9 cellular contexts compared by ENCODE assay signal in the genomic region with DNA sequence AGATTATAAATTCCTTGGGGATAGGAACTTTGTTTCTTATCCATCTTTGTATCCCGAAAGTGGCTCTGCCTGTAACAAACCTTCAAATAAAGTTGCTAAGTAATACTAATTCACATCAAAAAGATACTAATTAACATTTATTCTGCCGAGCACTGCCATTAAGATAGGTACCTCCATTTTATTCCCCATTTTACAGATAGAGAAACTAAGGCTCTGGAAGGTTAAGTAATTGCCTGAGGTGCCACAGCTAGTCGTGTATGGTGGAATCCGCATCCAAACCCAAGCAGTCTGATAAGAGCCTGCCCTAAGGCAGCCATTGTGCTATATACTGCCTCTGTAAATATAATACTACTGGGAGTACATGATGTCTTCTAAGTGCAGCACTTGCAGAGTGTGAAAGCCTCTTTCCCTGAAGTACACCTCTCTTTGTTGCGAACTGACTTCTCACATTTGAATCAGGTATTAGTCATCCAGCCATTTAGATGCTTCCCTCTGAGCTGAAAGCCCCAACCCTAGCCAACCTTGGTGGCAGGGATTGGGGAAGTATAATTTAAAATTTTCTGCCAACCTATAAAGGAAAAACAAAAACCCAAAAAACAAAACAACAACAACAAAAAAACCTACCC.
DNase-seq lines count a peak whose midpoint lies in the region; ATAC-seq, FAIRE-seq and TF ChIP-seq lines count a peak whose summit lies in the region.
"Had no signal": no experiment of that assay in that cellular context is flagged by ENCODE, and none has a peak within 500 bp of the region (broad histone marks: within the 10 kb centered on the region; RNA-seq: fewer than 3 reads in every experiment).

No MANE protein-coding gene starts in this region.

- H3K4me2 ChIP-seq in SK-N-SH = no peak overlapping the region

- H4K20me1 ChIP-seq in SK-N-SH (ENCODE audit: insufficient read depth) = no peaks in the 10 kb centered on the region

- H3K36me3 ChIP-seq in SK-N-SH (replicated peaks in 1 of 2; ENCODE audit: control insufficient read depth in 1 of 2, insufficient read depth in 2 of 2, low read length in 1 of 2) (no peaks in the 10 kb centered on the region), esophagus (ENCODE audit: control insufficient read depth in 2 of 2, insufficient read depth in 2 of 2, low read length in 1 of 2) (no peaks in the 10 kb centered on the region), stomach (no peaks in the 10 kb centered on the region), heart right ventricle (no peaks in the 10 kb centered on the region)

- peaks cover 23% of the 10 kb centered on the region for H3F3A ChIP-seq in SK-N-SH (replicated peaks; ENCODE audit: insufficient read depth)

- peaks cover 21 to 40% of the 10 kb centered on the region in 2 experiments for H3K4me1 ChIP-seq in SK-N-SH (ENCODE audit: control insufficient read depth in 1 of 2, insufficient read depth in 2 of 2, low read depth in 1 of 2, low read length in 1 of 2)
- H3K4me1 ChIP-seq in esophagus (ENCODE audit: control insufficient read depth in 2 of 2, insufficient read depth in 2 of 2, low read length in 1 of 2) = no peaks in the 10 kb centered on the region
- peaks cover 17 to 45% (median 30%) of the 10 kb centered on the region in 4 donors for H3K4me1 ChIP-seq in stomach
- H3K4me1 ChIP-seq in heart right ventricle = peaks cover 0 to 32% (median 13%) of the 10 kb centered on the region in 9 donors

- DNase-seq in SK-N-SH (no peak), RCC 7860 (ENCODE audit: low spot score) (peak; percentile 39), stomach (no peak), heart right ventricle (no peak)
- no peak for DNase-seq in central memory CD4-positive, alpha-beta T cell
- DNase-seq: stimulated activated CD4-positive, alpha-beta T cell treated with anti-CD3 and anti-CD28 coated beads, Interleukin-4, amount 100 ng/mL, for 4 hours had no signal

- peak overlapping the region; percentile 74; the same call in 1 of the 2 replicates for H2AFZ ChIP-seq in SK-N-SH (ENCODE audit: low read depth)

- H3K27ac ChIP-seq in SK-N-SH (ENCODE audit: low read depth in 2 of 2, low read length in 1 of 2) (peak overlapping the region; percentile 76 to 78; a peak in 2 of 4 replicates), esophagus (ENCODE audit: low read depth in 2 of 2, low read length in 1 of 2) (peak overlapping the region; percentile 66 to 91), stomach (peak overlapping the region; percentile 81 to 90 (median 85)), heart right ventricle (peak overlapping the region in 1 of 10 donors; percentile 82)

- no peak for TF ChIP-seq RAD21 in SK-N-SH (IDR thresholded peaks at IDR 0.05; ENCODE audit: low read length)

- 85% methylated on average over 5 of the region's 5 CpGs for WGBS in SK-N-SH (ENCODE audit: low lambda C conversion rate)
- WGBS in esophagus, 2 donors = 66 to 74% methylated on average over 5 of the region's 5 CpGs
- WGBS in stomach, 5 donors = 70 to 79% (median 73%) methylated on average over 5 of the region's 5 CpGs
- 90 to 91% methylated on average over 5 of the region's 5 CpGs for whole genome bisulfite sequencing in heart right ventricle, 2 donors

- no peak for TF ChIP-seq EP300 in SK-N-SH (IDR thresholded peaks at IDR 0.05; ENCODE audit: borderline replicate concordance in 1 of 2, low read depth in 1 of 2, low read length in 1 of 2)
- no peak for TF ChIP-seq EP300 in stomach (IDR thresholded peaks at IDR 0.05)

- no peak overlapping the region for H3K9ac ChIP-seq in SK-N-SH

- no peak for ATAC-seq in SK-N-SH treated with all-trans-retinoic acid at 6 μM for 48 hours
- no peak for ATAC-seq in GM18517 (IDR thresholded peaks at IDR 0.05; ENCODE audit: unreplicated experiment)
- no peak for ATAC-seq in heart right ventricle

- TF ChIP-seq POLR2A in stomach (IDR thresholded peaks at IDR 0.05) = no peak

- TF ChIP-seq CTCF in SK-N-SH (IDR thresholded peaks at IDR 0.05) (no peak), stomach (IDR thresholded peaks at IDR 0.05) (no peak), heart right ventricle (IDR thresholded peaks at IDR 0.05) (no peak)

- no peaks in the 10 kb centered on the region for H3K79me2 ChIP-seq in SK-N-SH (ENCODE audit: insufficient read depth)

- CTCF ChIA-PET in SK-N-SH (lab: Yijun Ruan, JAX) = interaction anchor here (1.3 to 5.0 kb wide), 3 partner anchors 9 to 96 kb away, joined by 5 to 41 read pairs (median 7); no protein-coding TSS in a partner anchor

- H3K4me3 ChIP-seq in SK-N-SH (ENCODE audit: low read depth in 2 of 2, low read length in 1 of 2) = no peak overlapping the region
- H3K4me3 ChIP-seq in esophagus (ENCODE audit: low read depth in 1 of 2, low read length in 2 of 2) = no peak overlapping the region
- no peak overlapping the region for H3K4me3 ChIP-seq in stomach
- no peak overlapping the region for H3K4me3 ChIP-seq in heart right ventricle

- peak; percentile 66 for FAIRE-seq in RCC 7860 (lab: Jason Lieb, UNC)

- H3K9me3 ChIP-seq in SK-N-SH = no peaks in the 10 kb centered on the region
- no peaks in the 10 kb centered on the region for H3K9me3 ChIP-seq in esophagus (ENCODE audit: control insufficient read depth in 2 of 2, insufficient read depth in 1 of 2, low read depth in 1 of 2, low read length in 1 of 2)
- H3K9me3 ChIP-seq in stomach = no peaks in the 10 kb centered on the region
- no peaks in the 10 kb centered on the region for H3K9me3 ChIP-seq in heart right ventricle

- no peaks in the 10 kb centered on the region for H3K9me2 ChIP-seq in SK-N-SH

- POLR2A ChIA-PET in SK-N-SH (lab: Yijun Ruan, JAX) = interaction anchor here (0.7 to 3.1 kb wide), 7 partner anchors 10 to 78 kb away, joined by 3 to 27 read pairs (median 6); partner anchors contain the start of gene CHD2

- no peaks in the 10 kb centered on the region for H3K27me3 ChIP-seq in SK-N-SH (ENCODE audit: insufficient read depth)
- H3K27me3 ChIP-seq in esophagus (ENCODE audit: control insufficient read depth in 1 of 2, insufficient read depth in 2 of 2, low read length in 2 of 2) = no peaks in the 10 kb centered on the region
- no peaks in the 10 kb centered on the region for H3K27me3 ChIP-seq in stomach
- no peaks in the 10 kb centered on the region for H3K27me3 ChIP-seq in heart right ventricle

- intact Hi-C loops in stomach (cut with DNase I; ENCODE audit: low total_unique reads) = no loop called here
- intact Hi-C loops in heart right ventricle (cut with DNase I) = loop anchor here in 1 of 10 donors (1.0 kb wide), 1 partner anchor 9 kb away; no protein-coding TSS in a partner anchor

TF ChIP-seq in SK-N-SH, 30 proteins besides CTCF, POLR2A, EP300 and RAD21:
- TF ChIP-seq RCOR1 (IDR thresholded peaks at IDR 0.05; ENCODE audit: low read length) (no peak), NFIC (IDR thresholded peaks at IDR 0.05; ENCODE audit: borderline replicate concordance) (no peak), FOSL2 (IDR thresholded peaks at IDR 0.05; ENCODE audit: borderline replicate concordance, low read depth) (peak; percentile 33; the same call in 1 of the 2 replicates)
- TF ChIP-seq, protein P1, sequence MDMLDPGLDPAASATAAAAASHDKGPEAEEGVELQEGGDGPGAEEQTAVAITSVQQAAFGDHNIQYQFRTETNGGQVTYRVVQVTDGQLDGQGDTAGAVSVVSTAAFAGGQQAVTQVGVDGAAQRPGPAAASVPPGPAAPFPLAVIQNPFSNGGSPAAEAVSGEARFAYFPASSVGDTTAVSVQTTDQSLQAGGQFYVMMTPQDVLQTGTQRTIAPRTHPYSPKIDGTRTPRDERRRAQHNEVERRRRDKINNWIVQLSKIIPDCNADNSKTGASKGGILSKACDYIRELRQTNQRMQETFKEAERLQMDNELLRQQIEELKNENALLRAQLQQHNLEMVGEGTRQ (IDR thresholded peaks at IDR 0.05; ENCODE audit: borderline replicate concordance, low read depth, low read length) = no peak

TF ChIP-seq in SK-N-SH treated with all-trans-retinoic acid at 6 μM for 48 hours, 23 proteins besides CTCF, POLR2A, EP300 and RAD21:
- TF ChIP-seq ZNF70 (CRISPR knock-in tag; IDR thresholded peaks at IDR 0.05) = no peak
- no peak for TF ChIP-seq ZFP3 (CRISPR knock-in tag; IDR thresholded peaks at IDR 0.05)
- TF ChIP-seq GLIS3 (CRISPR knock-in tag; IDR thresholded peaks at IDR 0.05) = no peak
- TF ChIP-seq ZNF8 (CRISPR knock-in tag; IDR thresholded peaks at IDR 0.05) = no peak
- no peak for TF ChIP-seq TCF4 (CRISPR knock-in tag; IDR thresholded peaks at IDR 0.05; ENCODE audit: borderline replicate concordance)
- TF ChIP-seq TOX (CRISPR knock-in tag; IDR thresholded peaks at IDR 0.05; ENCODE audit: borderline replicate concordance) = no peak
